14 cellular contexts compared by ENCODE assay signal in the genomic region with DNA sequence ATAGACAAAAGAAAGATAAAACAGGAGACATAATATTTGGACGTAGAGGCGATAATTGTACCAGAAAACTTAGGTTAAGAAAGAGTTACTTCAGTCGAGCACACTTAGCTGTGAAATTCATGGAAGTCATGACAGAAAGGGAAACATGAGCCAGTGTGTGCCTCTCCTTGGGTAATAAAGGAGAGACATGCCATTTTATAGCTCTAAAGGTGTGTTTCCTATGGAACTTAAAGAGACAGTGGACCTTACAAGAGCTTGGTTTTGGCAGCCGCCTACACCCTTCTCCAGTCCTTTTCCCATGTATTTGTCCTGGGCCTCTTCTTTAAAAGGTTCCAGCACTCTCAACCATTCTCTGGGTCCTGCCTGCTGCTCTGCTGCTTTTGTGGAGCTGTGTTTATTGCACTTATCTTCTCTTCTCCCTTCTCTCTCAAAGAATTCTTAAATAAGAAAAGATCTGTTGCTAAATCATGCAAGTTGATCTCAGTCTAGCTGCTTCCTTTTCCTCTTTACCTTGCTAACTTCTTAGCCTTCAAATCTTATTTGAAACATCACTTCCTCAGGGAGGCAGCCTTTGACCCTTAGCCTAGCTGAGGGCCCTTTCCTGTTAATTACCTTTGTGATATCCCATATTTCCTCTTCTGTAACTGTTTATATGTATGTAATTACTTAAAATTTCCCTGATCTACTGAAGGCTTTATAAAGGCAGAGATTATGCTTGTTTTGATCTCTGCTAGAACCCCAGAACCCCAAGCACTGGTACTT.
DNase-seq lines count a peak whose midpoint lies in the region; ATAC-seq and TF ChIP-seq lines count a peak whose summit lies in the region.
"Had no signal": no experiment of that assay in that cellular context is flagged by ENCODE, and none has a peak within 500 bp of the region (broad histone marks: within the 10 kb centered on the region; RNA-seq: fewer than 3 reads in every experiment).

No MANE protein-coding gene starts in this region.

- H3K9ac ChIP-seq in Loucy (ENCODE audit: low read depth, low read length, poor library complexity, severe bottlenecking), result peak overlapping the region; percentile 50
- H3K9ac ChIP-seq: parathyroid adenoma had no signal

- ATAC-seq in activated CD4-positive, alpha-beta T cell treated with anti-CD3 and anti-CD28 coated beads for 36 hours, result no peak
- ATAC-seq in HG03159 (IDR thresholded peaks at IDR 0.05; ENCODE audit: unreplicated experiment), result no peak

- no peak for DNase-seq in activated CD4-positive, alpha-beta T cell treated with anti-CD3 and anti-CD28 coated beads for 36 hours
- DNase-seq in activated CD4-positive, alpha-beta T cell treated with anti-CD3 and anti-CD28 coated beads for 1 hour, result no peak
- DNase-seq in AG20443 (ENCODE audit: low spot score) (no peak), COR-L47 (lab: John Stamatoyannopoulos, UW) (no peak)
- DNase-seq: H7; NCI-H510A treated with DMSO at 0.1 percent for 48 hours; stimulated activated CD8-positive, alpha-beta memory T cell treated with anti-CD3 and anti-CD28 coated beads, Interleukin-4, amount 100 ng/mL, for 48 hours had no signal

- H3K9me3 ChIP-seq in Loucy (ENCODE audit: insufficient read depth, low read depth, low read length), result no peaks in the 10 kb centered on the region

- H3K4me1 Mint-ChIP-seq in activated CD4-positive, alpha-beta T cell treated with anti-CD3 and anti-CD28 coated beads for 36 hours, result peaks cover 14% of the 10 kb centered on the region
- H3K4me1 Mint-ChIP-seq in brain, result peaks cover 37% of the 10 kb centered on the region
- peaks cover 22% of the 10 kb centered on the region for H3K4me1 Mint-ChIP-seq in nephron

- H3F3A ChIP-seq in Loucy (ENCODE audit: low read depth), result peaks cover 2% of the 10 kb centered on the region; the same call in 1 of the 2 replicates

- H3K4me1 ChIP-seq in Loucy (ENCODE audit: insufficient read depth, low read length, poor library complexity, severe bottlenecking), result peaks cover 15% of the 10 kb centered on the region
- H3K4me1 ChIP-seq: parathyroid adenoma had no signal

- no peak overlapping the region for H3K4me3 Mint-ChIP-seq in activated CD4-positive, alpha-beta T cell treated with anti-CD3 and anti-CD28 coated beads for 36 hours
- peak overlapping the region in 3 of 5 experiments; percentile 1 to 53 (median 50) for H3K4me3 Mint-ChIP-seq in brain
- no peak overlapping the region for H3K4me3 Mint-ChIP-seq in nephron
- H3K4me3 Mint-ChIP-seq: natural killer cell treated with Interleukin-12 subunit alpha and Interleukin-12 subunit beta and Interleukin-15 and Interleukin-18, amount 100 ng/mL, for 72 hours had no signal

- intact Hi-C loops in activated CD4-positive, alpha-beta T cell treated with anti-CD3 and anti-CD28 coated beads for 36 hours (cut with DNase I, micrococcal nuclease), result loop anchor here in 1 of 2 experiments (5.0 kb wide), 1 partner anchor 84 kb away; the partner anchor contains the start of gene EVL

- no peaks in the 10 kb centered on the region for H3K9me3 Mint-ChIP-seq in activated CD4-positive, alpha-beta T cell treated with anti-CD3 and anti-CD28 coated beads for 36 hours (ENCODE audit: low read depth)
- H3K9me3 Mint-ChIP-seq in brain (peaks cover 5 to 33% (median 21%) of the 10 kb centered on the region in 5 experiments), nephron (peaks cover 9% of the 10 kb centered on the region)
- H3K9me3 Mint-ChIP-seq: natural killer cell treated with Interleukin-12 subunit alpha and Interleukin-12 subunit beta and Interleukin-15 and Interleukin-18, amount 100 ng/mL, for 72 hours had no signal

- no peaks in the 10 kb centered on the region for H3K27me3 Mint-ChIP-seq in activated CD4-positive, alpha-beta T cell treated with anti-CD3 and anti-CD28 coated beads for 36 hours
- H3K27me3 Mint-ChIP-seq in brain, result no peaks in the 10 kb centered on the region
- H3K27me3 Mint-ChIP-seq in nephron (ENCODE audit: low read depth), result no peaks in the 10 kb centered on the region
- H3K27me3 Mint-ChIP-seq: natural killer cell treated with Interleukin-12 subunit alpha and Interleukin-12 subunit beta and Interleukin-15 and Interleukin-18, amount 100 ng/mL, for 72 hours; type B pancreatic cell had no signal

- no peaks in the 10 kb centered on the region for H3K9me2 ChIP-seq in Loucy (replicated peaks; ENCODE audit: low read depth, low read length)

- POLR2A ChIA-PET in activated CD4-positive, alpha-beta T cell treated with anti-CD3 and anti-CD28 coated beads for 36 hours (lab: Charles Lee), result interaction anchor here (0.5 to 0.9 kb wide), 2 partner anchors 12 to 602 kb away, joined by 3 to 4 read pairs; no protein-coding TSS in a partner anchor

- CTCF ChIA-PET in activated CD4-positive, alpha-beta T cell treated with anti-CD3 and anti-CD28 coated beads for 36 hours (lab: Charles Lee), result interaction anchor here (0.8 to 4.4 kb wide), 33 partner anchors 9 to 209 kb away, joined by 3 to 73 read pairs (median 5); no protein-coding TSS in a partner anchor

- no peak; the same call in 1 of the 2 replicates for TF ChIP-seq CTCF in Loucy (conservative IDR thresholded peaks at IDR 0.05; ENCODE audit: low read length)
- TF ChIP-seq CTCF in brain (conservative IDR thresholded peaks at IDR 0.05), result no peak
- no peak for TF ChIP-seq CTCF in nephron (IDR thresholded peaks at IDR 0.05; ENCODE audit: unreplicated experiment in 3 of 3)

- peak overlapping the region; percentile 27 for H3K4me3 ChIP-seq in Loucy (ENCODE audit: low read length, poor library complexity, severe bottlenecking)

- peaks cover 97% of the 10 kb centered on the region for H3K79me2 ChIP-seq in Loucy (ENCODE audit: insufficient read depth, low read length)

- H3K27me3 ChIP-seq in Loucy (ENCODE audit: insufficient read depth, low read length, poor library complexity, severe bottlenecking), result no peaks in the 10 kb centered on the region

- peaks cover 34% of the 10 kb centered on the region for H4K20me1 ChIP-seq in Loucy (ENCODE audit: insufficient read depth, low read length, poor library complexity, severe bottlenecking)

- peak overlapping the region; percentile 9 for H3K27ac Mint-ChIP-seq in activated CD4-positive, alpha-beta T cell treated with anti-CD3 and anti-CD28 coated beads for 36 hours
- peak overlapping the region in 4 of 5 experiments; percentile 14 to 71 (median 48) for H3K27ac Mint-ChIP-seq in brain
- H3K27ac Mint-ChIP-seq in nephron, result peak overlapping the region in 2 of 3 experiments; percentile 19 to 31
- H3K27ac Mint-ChIP-seq: type B pancreatic cell had no signal

- no peaks in the 10 kb centered on the region for H3K36me3 Mint-ChIP-seq in activated CD4-positive, alpha-beta T cell treated with anti-CD3 and anti-CD28 coated beads for 36 hours (ENCODE audit: low read depth)
- peaks cover 51% of the 10 kb centered on the region for H3K36me3 Mint-ChIP-seq in brain
- peaks cover 15% of the 10 kb centered on the region for H3K36me3 Mint-ChIP-seq in nephron (ENCODE audit: low read depth)
- H3K36me3 Mint-ChIP-seq: natural killer cell treated with Interleukin-12 subunit alpha and Interleukin-12 subunit beta and Interleukin-15 and Interleukin-18, amount 100 ng/mL, for 72 hours had no signal

- peak overlapping the region; percentile 62 for H3K4me2 ChIP-seq in Loucy (ENCODE audit: low read depth, low read length, poor library complexity, severe bottlenecking)

- no peaks in the 10 kb centered on the region for H3K36me3 ChIP-seq in Loucy (ENCODE audit: insufficient read depth, low read length)

- no peak overlapping the region for H2AFZ ChIP-seq in Loucy (ENCODE audit: low read length)
- H2AFZ ChIP-seq: parathyroid adenoma had no signal

Comparison
In these comparisons a context has a peak if more than half of its experiments do, and no peak if none do; other contexts are left out.
1. H3K4me3 Mint-ChIP-seq: peak in brain (3 of 5); none in activated CD4-positive, alpha-beta T cell treated with anti-CD3 and anti-CD28 coated beads for 36 hours (single experiment) and nephron (0 of 3).
2. Peak in every context shown above with its lines, with median percentiles within 50 percentile points of each other: H3K27ac Mint-ChIP-seq.